ENCODE assay signal across 8 cellular contexts in the genomic region with DNA sequence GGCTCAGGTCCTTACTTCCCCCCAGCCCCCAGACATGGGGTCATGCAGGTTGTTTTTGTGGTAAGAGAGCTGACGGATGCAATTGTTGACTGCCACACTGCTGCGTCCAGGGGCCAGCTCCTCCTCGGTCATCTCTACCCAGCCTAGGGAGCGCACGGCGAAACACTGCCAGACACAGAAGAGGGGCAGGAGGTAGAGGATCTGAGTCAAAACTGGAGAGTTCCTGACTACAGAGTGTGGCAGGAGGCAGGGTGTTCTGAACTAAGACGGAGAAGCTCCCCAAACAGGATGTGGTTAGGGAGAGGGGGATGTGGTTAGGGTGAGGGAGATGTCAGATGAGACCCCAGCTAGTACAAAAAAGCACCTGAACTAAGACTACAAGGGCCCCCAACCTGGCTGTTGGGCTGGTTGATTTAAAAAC. TPM values are rescaled to one million over a fixed set of nuclear protein-coding genes. Genes with fewer than 3 reads are reported as not detected.
A peak's percentile ranks its signal among the peaks of the same experiment; 100 is the strongest.
DNase-seq lines count a peak whose midpoint lies in the region; ATAC-seq and TF ChIP-seq lines count a peak whose summit lies in the region.

No MANE protein-coding gene starts in this region.

- WGBS in transverse colon (ENCODE audit: low coverage in 1 of 2), 2 donors = 69% methylated on average over 6 of the region's 7 CpGs; no CpG with 5 or more reads in 1 of the 2 donors

- peak overlapping the region in 2 of 4 donors; percentile 30 to 31 for H3K27ac ChIP-seq in transverse colon
- H3K27ac ChIP-seq in gastrocnemius medialis = no peak overlapping the region

- ATAC-seq in GM19023 (IDR thresholded peaks at IDR 0.05; ENCODE audit: unreplicated experiment) (peak; percentile 77), HG03066 (IDR thresholded peaks at IDR 0.05; ENCODE audit: low read depth, unreplicated experiment) (peak; percentile 94), gastrocnemius medialis (no peak)
- peak; percentile 93 for ATAC-seq in central memory CD8-positive, alpha-beta T cell (replicated peaks; ENCODE audit: extremely low read depth, poor library complexity, severe bottlenecking)

- H3K4me3 ChIP-seq in transverse colon (no peak overlapping the region), gastrocnemius medialis (no peak overlapping the region)

- H3K4me3 Mint-ChIP-seq in central memory CD8-positive, alpha-beta T cell = peak overlapping the region; percentile 77
- H3K4me3 Mint-ChIP-seq in chondrocyte (ENCODE audit: unreplicated experiment) = no peak overlapping the region

- no peaks in the 10 kb centered on the region for H3K27me3 Mint-ChIP-seq in central memory CD8-positive, alpha-beta T cell
- no peaks in the 10 kb centered on the region for H3K27me3 Mint-ChIP-seq in chondrocyte (ENCODE audit: low read depth)

- H3K9me3 Mint-ChIP-seq in central memory CD8-positive, alpha-beta T cell = no peaks in the 10 kb centered on the region
- H3K9me3 Mint-ChIP-seq in chondrocyte (ENCODE audit: low read depth) = no peaks in the 10 kb centered on the region

- H3K9me3 ChIP-seq in transverse colon (no peaks in the 10 kb centered on the region), gastrocnemius medialis (no peaks in the 10 kb centered on the region)

- H3K4me1 Mint-ChIP-seq in central memory CD8-positive, alpha-beta T cell = peaks cover 76% of the 10 kb centered on the region
- peaks cover 6% of the 10 kb centered on the region for H3K4me1 Mint-ChIP-seq in chondrocyte (ENCODE audit: low read depth)

- in situ Hi-C loops in transverse colon (cut with MboI; ENCODE audit: low pct_ligation_motif_present in 1 of 4, low pct_unique_long_range_greater_than_20kb in 1 of 4, low sequenced_read_pairs in 3 of 4) = no loop called here
- in situ Hi-C loops in gastrocnemius medialis (cut with MboI; ENCODE audit: low sequenced_read_pairs in 4 of 4) = no loop called here

- H3K27ac Mint-ChIP-seq in central memory CD8-positive, alpha-beta T cell (ENCODE audit: low read depth) = peak overlapping the region; percentile 88
- H3K27ac Mint-ChIP-seq in chondrocyte (ENCODE audit: unreplicated experiment) = no peak overlapping the region

- TF ChIP-seq EP300 in transverse colon (IDR thresholded peaks at IDR 0.05; ENCODE audit: low read depth) = no peak

- intact Hi-C loops in transverse colon (cut with DNase I; ENCODE audit: low total_unique reads) (no loop called here), gastrocnemius medialis (cut with DNase I; ENCODE audit: low total_unique reads) (no loop called here)

- TF ChIP-seq POLR2A in transverse colon (IDR thresholded peaks at IDR 0.05) (no peak), gastrocnemius medialis (IDR thresholded peaks at IDR 0.05) (no peak)

- H3K27me3 ChIP-seq in transverse colon = no peaks in the 10 kb centered on the region
- no peaks in the 10 kb centered on the region for H3K27me3 ChIP-seq in gastrocnemius medialis

- peaks cover 10% of the 10 kb centered on the region for H3K36me3 Mint-ChIP-seq in central memory CD8-positive, alpha-beta T cell (ENCODE audit: insufficient read depth)
- peaks cover 13% of the 10 kb centered on the region for H3K36me3 Mint-ChIP-seq in chondrocyte (ENCODE audit: low read depth)

- DNase-seq in T-helper 22 cell (ENCODE audit: low read depth) (peak; percentile 78), transverse colon (peak; percentile 57), gastrocnemius medialis (no peak), NCI-H2029 treated with DMSO at 0.1 percent for 48 hours (lab: John Stamatoyannopoulos, UW) (no peak), chondrocyte (ENCODE audit: low spot score) (no peak)
- DNase-seq in central memory CD8-positive, alpha-beta T cell (ENCODE audit: low spot score in 2 of 2) = peak in 1 of 2 donors; percentile 71

- H3K4me1 ChIP-seq in transverse colon (peaks cover 0 to 17% (median 5%) of the 10 kb centered on the region in 4 donors), gastrocnemius medialis (no peaks in the 10 kb centered on the region)

- no peak for TF ChIP-seq CTCF in transverse colon (IDR thresholded peaks at IDR 0.05)
- no peak for TF ChIP-seq CTCF in gastrocnemius medialis (IDR thresholded peaks at IDR 0.05 in 4 of 5, conservative IDR thresholded peaks at IDR 0.05 in 1 of 5)
- TF ChIP-seq CTCF in chondrocyte (IDR thresholded peaks at IDR 0.05) = no peak

- H3K36me3 ChIP-seq in transverse colon (no peaks in the 10 kb centered on the region), gastrocnemius medialis (peaks cover 0 to 17% of the 10 kb centered on the region in 2 donors)

RNA-seq across cellular contexts. Expression of a gene that starts 12.3 kb away (rescaled TPM):
- total RNA-seq in transverse colon (10 to 100 TPM; 27.7 to 67.0 (median 43.2) TPM), gastrocnemius medialis (10 to 100 TPM; 19.2 to 56.1 (median 42.4) TPM), chondrocyte (81.1 to 102 TPM (median 99.4 TPM) in 3 replicates)

RNA-seq across cellular contexts. Expression of a gene that starts 16.3 kb away (rescaled TPM):
- total RNA-seq in transverse colon (10 to 100 TPM in 3 of 4 donors, 1 to 10 TPM in 1; 9.0 to 18.3 (median 12.0) TPM), gastrocnemius medialis (10 to 100 TPM; 18.5 to 49.2 (median 46.2) TPM), chondrocyte (34.5 to 42.5 TPM (median 36.4 TPM) in 3 replicates)

RNA-seq across cellular contexts. Expression of a gene that starts 38.2 kb away (rescaled TPM):
- total RNA-seq in transverse colon = 1 to 10 TPM in 2 of 4 donors, not detected in 2; 1.8 to 4.6 TPM
- 10 to 100 TPM in 1 of 4 donors, 1 to 10 TPM in 1, not detected in 2; 8.7 to 17.6 TPM for total RNA-seq in gastrocnemius medialis
- 2.6 to 3.8 TPM (median 3.2 TPM) in 3 replicates for total RNA-seq in chondrocyte

Comparison
In these comparisons a context has a peak if more than half of its experiments do, and no peak if none do; other contexts are left out.
1. ATAC-seq: peak in GM19023 (single experiment), HG03066 (single experiment) and central memory CD8-positive, alpha-beta T cell (single experiment); none in gastrocnemius medialis (0 of 2).
2. DNase-seq: peak in T-helper 22 cell (single experiment) and transverse colon (single experiment); none in gastrocnemius medialis (0 of 2), NCI-H2029 treated with DMSO at 0.1 percent for 48 hours (single experiment) and chondrocyte (single experiment).